29 cellular contexts compared by ENCODE assay signal in genomic region chr11:106503901-106504300, GRCh38.
A peak's percentile ranks its signal among the peaks of the same experiment; 100 is the strongest.
DNase-seq lines count a peak whose midpoint lies in the region; ATAC-seq and TF ChIP-seq lines count a peak whose summit lies in the region.
"Had no signal": no experiment of that assay in that cellular context is flagged by ENCODE, and none has a peak within 500 bp of the region (broad histone marks: within the 10 kb centered on the region; RNA-seq: fewer than 3 reads in every experiment).

No MANE protein-coding gene starts in this region.

- no peak for TF ChIP-seq RAD21 in IMR-90 (IDR thresholded peaks at IDR 0.05; ENCODE audit: low read length)

- no peaks in the 10 kb centered on the region for H4K20me1 ChIP-seq in IMR-90 (ENCODE audit: insufficient read depth, low read length)
- H4K20me1 ChIP-seq: BLaER1 had no signal

- no peak overlapping the region for H4K5ac ChIP-seq in IMR-90 (ENCODE audit: low read depth, low read length)

- TF ChIP-seq CTCF in IMR-90 (conservative IDR thresholded peaks at IDR 0.05; ENCODE audit: low read depth, low read length) (no peak), body of pancreas (IDR thresholded peaks at IDR 0.05) (no peak), Calu3 (IDR thresholded peaks at IDR 0.05; ENCODE audit: unreplicated experiment) (no peak), CD14-positive monocyte (IDR thresholded peaks at IDR 0.05) (no peak)

- H3K36me3 Mint-ChIP-seq in activated naive CD4-positive, alpha-beta T cell treated with anti-CD3 and anti-CD28 coated beads for 36 hours (ENCODE audit: low read depth) = no peaks in the 10 kb centered on the region
- H3K36me3 Mint-ChIP-seq in Calu3 (ENCODE audit: insufficient read depth, unreplicated experiment) (no peaks in the 10 kb centered on the region), CD14-positive monocyte (no peaks in the 10 kb centered on the region)
- H3K36me3 Mint-ChIP-seq: activated CD4-positive, alpha-beta memory T cell treated with anti-CD3 and anti-CD28 coated beads for 36 hours; naive thymus-derived CD4-positive, alpha-beta T cell had no signal

- DNase-seq in IMR-90 (no peak), body of pancreas (peak in 1 of 4 donors; percentile 8), iris pigment epithelial cell (ENCODE audit: low read depth) (peak; percentile 45), renal cortical epithelial cell (ENCODE audit: low read depth) (peak; percentile 88), Calu3 (no peak), NOMO-1 treated with DMSO at 0.1 percent for 48 hours (lab: John Stamatoyannopoulos, UW; ENCODE audit: unreplicated experiment) (no peak), CD14-positive monocyte (ENCODE audit: low spot score) (no peak)
- no peak for DNase-seq in activated naive CD4-positive, alpha-beta T cell treated with anti-CD3 and anti-CD28 coated beads for 36 hours
- DNase-seq: activated CD4-positive, alpha-beta memory T cell treated with anti-CD3 and anti-CD28 coated beads for 36 hours; activated effector memory CD4-positive, alpha-beta T cell treated with Interleukin-2 at 50 U/mL for 16 hours; COR-L47; DND-41; effector CD4-positive, alpha-beta T cell; H9; left lung; naive thymus-derived CD4-positive, alpha-beta T cell; NCI-H1092 treated with DMSO at 0.1 percent for 48 hours; NCI-H2029 treated with DMSO at 0.1 percent for 48 hours; NCI-H2227 treated with DMSO at 0.1 percent for 48 hours; NCI-H69; SJCRH30; stimulated activated CD4-positive, alpha-beta T cell treated with anti-CD3 and anti-CD28 coated beads, Interleukin-1b, Interleukin-23, amount 100 ng/mL, for 48 hours; stimulated activated CD8-positive, alpha-beta memory T cell treated with anti-CD3 and anti-CD28 coated beads, Interleukin-4, amount 100 ng/mL, for 48 hours; stomach; thyroid gland had no signal

- H3K27ac Mint-ChIP-seq in activated naive CD4-positive, alpha-beta T cell treated with anti-CD3 and anti-CD28 coated beads for 36 hours = no peak overlapping the region
- no peak overlapping the region for H3K27ac Mint-ChIP-seq in Calu3 (ENCODE audit: unreplicated experiment)
- H3K27ac Mint-ChIP-seq in CD14-positive monocyte = no peak overlapping the region
- H3K27ac Mint-ChIP-seq: activated CD4-positive, alpha-beta memory T cell treated with anti-CD3 and anti-CD28 coated beads for 36 hours; H9; naive thymus-derived CD4-positive, alpha-beta T cell; T-helper 1 cell treated with Interleukin-12 subunit alpha and Interleukin-12 subunit beta and Interleukin-4 antibody, amounts not matched to agents 30 μg/mL and 1 μg/mL, for 36 hours had no signal

- no peak overlapping the region for H2AK9ac ChIP-seq in IMR-90 (replicated peaks; ENCODE audit: low read depth, low read length, poor library complexity)

- H2BK5ac ChIP-seq in IMR-90 (ENCODE audit: low read depth, low read length, poor library complexity, severe bottlenecking) = no peak overlapping the region

- POLR2A ChIA-PET in IMR-90 (lab: Charles Lee; ENCODE audit: unreplicated experiment) = no interaction called here

- H3K4me2 ChIP-seq in IMR-90 (ENCODE audit: low read depth, low read length) = no peak overlapping the region
- H3K4me2 ChIP-seq: BLaER1, smooth muscle cell had no signal

- no peak overlapping the region for H3K23ac ChIP-seq in IMR-90 (ENCODE audit: low read depth, low read length)

- no peaks in the 10 kb centered on the region for H3K27me3 Mint-ChIP-seq in activated naive CD4-positive, alpha-beta T cell treated with anti-CD3 and anti-CD28 coated beads for 36 hours (ENCODE audit: low read depth)
- H3K27me3 Mint-ChIP-seq in Calu3 (ENCODE audit: unreplicated experiment) = no peaks in the 10 kb centered on the region
- H3K27me3 Mint-ChIP-seq in CD14-positive monocyte (ENCODE audit: low read depth in 3 of 3) = no peaks in the 10 kb centered on the region
- H3K27me3 Mint-ChIP-seq: activated CD4-positive, alpha-beta memory T cell treated with anti-CD3 and anti-CD28 coated beads for 36 hours; naive thymus-derived CD4-positive, alpha-beta T cell had no signal

- H3K4me3 ChIP-seq in IMR-90 (ENCODE audit: insufficient read depth, low read depth, low read length) (no peak overlapping the region), body of pancreas (no peak overlapping the region)
- H3K4me3 ChIP-seq: BLaER1, left lung, SJCRH30, smooth muscle cell, stomach, thyroid gland had no signal

- H3K4me1 ChIP-seq in IMR-90 (ENCODE audit: control insufficient read depth, insufficient read depth, low read length) (no peaks in the 10 kb centered on the region), body of pancreas (no peaks in the 10 kb centered on the region)
- H3K4me1 ChIP-seq: BLaER1, left lung, SJCRH30, stomach, thyroid gland had no signal

- H3K27me3 ChIP-seq in IMR-90 (ENCODE audit: control insufficient read depth, insufficient read depth, low read length) (no peaks in the 10 kb centered on the region), body of pancreas (no peaks in the 10 kb centered on the region)
- H3K27me3 ChIP-seq: BLaER1, left lung, SJCRH30, stomach, thyroid gland had no signal

- CTCF ChIA-PET in IMR-90 (lab: Yijun Ruan, JAX) = interaction anchor here (0.7 kb wide), 1 partner anchor 10 kb away, joined by 3 read pairs; no protein-coding TSS in a partner anchor
- CTCF ChIA-PET in activated naive CD4-positive, alpha-beta T cell treated with anti-CD3 and anti-CD28 coated beads for 36 hours (lab: Charles Lee) = no interaction called here
- CTCF ChIA-PET in Calu3 (lab: Charles Lee) = no interaction called here

- dilution Hi-C loops in IMR-90 (cut with HindIII; ENCODE audit: low sequenced_read_pairs, unreplicated experiment) = no loop called here

- no peak overlapping the region for H3K9ac ChIP-seq in IMR-90 (ENCODE audit: low read depth, low read length)
- H3K9ac ChIP-seq: BLaER1 had no signal

- no peaks in the 10 kb centered on the region for H3K9me3 ChIP-seq in IMR-90 (ENCODE audit: control insufficient read depth, insufficient read depth, low read length)
- no peaks in the 10 kb centered on the region for H3K9me3 ChIP-seq in body of pancreas
- H3K9me3 ChIP-seq: BLaER1, left lung, SJCRH30, stomach, thyroid gland had no signal

- H3K27ac ChIP-seq in IMR-90 (ENCODE audit: insufficient read depth, low read length) (no peak overlapping the region), body of pancreas (no peak overlapping the region)
- H3K27ac ChIP-seq: BLaER1, left lung, SJCRH30, stomach, thyroid gland had no signal

- peaks cover 2% of the 10 kb centered on the region for H3K9me3 Mint-ChIP-seq in activated naive CD4-positive, alpha-beta T cell treated with anti-CD3 and anti-CD28 coated beads for 36 hours
- H3K9me3 Mint-ChIP-seq in Calu3 (ENCODE audit: low read depth, unreplicated experiment) (peaks cover 3% of the 10 kb centered on the region), CD14-positive monocyte (peaks cover 0 to 6% (median 2%) of the 10 kb centered on the region in 7 donors)
- H3K9me3 Mint-ChIP-seq: H9 had no signal

- no peak overlapping the region for H2BK15ac ChIP-seq in IMR-90 (ENCODE audit: low read depth, low read length)

- no peak overlapping the region for H3K4me3 Mint-ChIP-seq in activated naive CD4-positive, alpha-beta T cell treated with anti-CD3 and anti-CD28 coated beads for 36 hours
- no peak overlapping the region for H3K4me3 Mint-ChIP-seq in Calu3 (ENCODE audit: low read depth, unreplicated experiment)
- H3K4me3 Mint-ChIP-seq in CD14-positive monocyte = no peak overlapping the region
- H3K4me3 Mint-ChIP-seq: activated CD4-positive, alpha-beta memory T cell treated with anti-CD3 and anti-CD28 coated beads for 36 hours; H9; naive thymus-derived CD4-positive, alpha-beta T cell; T-helper 1 cell treated with Interleukin-12 subunit alpha and Interleukin-12 subunit beta and Interleukin-4 antibody, amounts not matched to agents 30 μg/mL and 1 μg/mL, for 36 hours had no signal

- H4K8ac ChIP-seq in IMR-90 (ENCODE audit: low read depth in 2 of 2, low read length in 2 of 2) = no peak overlapping the region

- H2BK20ac ChIP-seq in IMR-90 (ENCODE audit: low read depth, low read length) = no peak overlapping the region

- H3K56ac ChIP-seq in IMR-90 (ENCODE audit: extremely low read depth, insufficient read depth, low read length) = no peak overlapping the region

- no peak overlapping the region for H2BK120ac ChIP-seq in IMR-90 (ENCODE audit: low read depth, low read length)

- H3K79me1 ChIP-seq in IMR-90 (ENCODE audit: low read depth in 1 of 2, low read length in 2 of 2) = no peaks in the 10 kb centered on the region

- TF ChIP-seq POLR2A in IMR-90 (IDR thresholded peaks at IDR 0.05; ENCODE audit: low read depth, low read length) (no peak), body of pancreas (IDR thresholded peaks at IDR 0.05) (no peak)

- no peak overlapping the region for H3K4ac ChIP-seq in IMR-90 (ENCODE audit: low read depth, low read length)

- WGBS in IMR-90 (ENCODE audit: extremely low coverage in 2 of 2, insufficient read length in 1 of 2), 2 experiments = no CpG with 5 or more reads among the region's 1 CpG
- 47 to 63% methylated on average over 1 of the region's 1 CpG for WGBS in body of pancreas, 2 donors

- intact Hi-C loops in IMR-90 (cut with micrococcal nuclease) = loop anchor here (5.0 kb wide), 1 partner anchor 767 kb away; no protein-coding TSS in a partner anchor
- intact Hi-C loops in body of pancreas (cut with DNase I) = no loop called here
- intact Hi-C loops in activated naive CD4-positive, alpha-beta T cell treated with anti-CD3 and anti-CD28 coated beads for 36 hours (cut with micrococcal nuclease) = no loop called here
- intact Hi-C loops in Calu3 (cut with micrococcal nuclease; ENCODE audit: unreplicated experiment) = no loop called here
- intact Hi-C loops in CD14-positive monocyte (cut with micrococcal nuclease) = no loop called here

- no TSS peak for BruUV-seq in IMR-90 (replicated peaks; lab: Mats Ljungman, UMichigan)
- no TSS peak for BruUV-seq in Calu3 (replicated peaks; lab: Mats Ljungman, UMichigan)

- no peaks in the 10 kb centered on the region for H3K9me1 ChIP-seq in IMR-90 (ENCODE audit: insufficient read depth, low read length)

- no peaks in the 10 kb centered on the region for H3K4me1 Mint-ChIP-seq in activated naive CD4-positive, alpha-beta T cell treated with anti-CD3 and anti-CD28 coated beads for 36 hours (ENCODE audit: low read depth)
- H3K4me1 Mint-ChIP-seq in Calu3 (ENCODE audit: low read depth, unreplicated experiment) (no peaks in the 10 kb centered on the region), CD14-positive monocyte (no peaks in the 10 kb centered on the region)
- H3K4me1 Mint-ChIP-seq: H9; naive thymus-derived CD4-positive, alpha-beta T cell had no signal

- H3K14ac ChIP-seq in IMR-90 (replicated peaks; ENCODE audit: low read depth, low read length) = no peak overlapping the region

- H3K18ac ChIP-seq in IMR-90 (ENCODE audit: low read depth, low read length) = no peak overlapping the region

- no peak overlapping the region for H4K91ac ChIP-seq in IMR-90 (ENCODE audit: insufficient read depth, low read depth, low read length)

- in situ Hi-C loops in IMR-90 (cut with MboI; ENCODE audit: low sequenced_read_pairs) = no loop called here

- ATAC-seq in IMR-90 (ENCODE audit: low read depth) = peak; percentile 35; the same call in 1 of the 2 replicates
- ATAC-seq in body of pancreas = peak; percentile 65
- ATAC-seq: activated CD4-positive, CD25-positive, alpha-beta regulatory T cell treated with anti-CD3 and anti-CD28 coated beads, Interleukin-2, amount 50 U/mL, for 24 hours; left lung; naive thymus-derived CD4-positive, alpha-beta T cell had no signal

- H3K36me3 ChIP-seq in IMR-90 (ENCODE audit: control insufficient read depth, insufficient read depth, low read length) (no peaks in the 10 kb centered on the region), body of pancreas (replicated peaks in 1 of 2; ENCODE audit: insufficient read depth in 1 of 2, low read depth in 2 of 2) (no peaks in the 10 kb centered on the region)
- H3K36me3 ChIP-seq: BLaER1, left lung, SJCRH30, stomach, thyroid gland had no signal

- H2AFZ ChIP-seq in IMR-90 (replicated peaks; ENCODE audit: low read length, poor library complexity) = no peak overlapping the region

- H2AK5ac ChIP-seq in IMR-90 (ENCODE audit: low read depth, low read length) = no peak overlapping the region

Comparison
In these comparisons a context has a peak if more than half of its experiments do, and no peak if none do; other contexts are left out.
1. DNase-seq: peak in iris pigment epithelial cell (single experiment) and renal cortical epithelial cell (single experiment); none in IMR-90 (single experiment), activated naive CD4-positive, alpha-beta T cell treated with anti-CD3 and anti-CD28 coated beads for 36 hours (single experiment), Calu3 (single experiment), NOMO-1 treated with DMSO at 0.1 percent for 48 hours (single experiment) and CD14-positive monocyte (single experiment).